ENCODE assay signal across 9 cellular contexts in genomic region chr15:90231028-90232017, GRCh38. TPM values are rescaled to one million over a fixed set of nuclear protein-coding genes. Genes with fewer than 3 reads are reported as not detected.
A peak's percentile ranks its signal among the peaks of the same experiment; 100 is the strongest.
DNase-seq lines count a peak whose midpoint lies in the region; ATAC-seq and TF ChIP-seq lines count a peak whose summit lies in the region.
"Had no signal": no experiment of that assay in that cellular context is flagged by ENCODE, and none has a peak within 500 bp of the region (broad histone marks: within the 10 kb centered on the region; RNA-seq: fewer than 3 reads in every experiment).

No MANE protein-coding gene starts in this region.

- H3K9me3 Mint-ChIP-seq in CD4-positive, alpha-beta T cell = no peaks in the 10 kb centered on the region
- H3K9me3 Mint-ChIP-seq in activated naive CD4-positive, alpha-beta T cell treated with anti-CD3 and anti-CD28 coated beads, Interleukin-2, amount 50 U/mL, for 24 hours = no peaks in the 10 kb centered on the region
- H3K9me3 Mint-ChIP-seq in neural progenitor cell = no peaks in the 10 kb centered on the region

- no peak for TF ChIP-seq EP300 in transverse colon (IDR thresholded peaks at IDR 0.05; ENCODE audit: low read depth)

- peak; percentile 69 for ATAC-seq in CD4-positive, alpha-beta T cell (ENCODE audit: poor library complexity)
- no peak for ATAC-seq in RWPE2 (ENCODE audit: low read depth)
- ATAC-seq in HG03520 (IDR thresholded peaks at IDR 0.05; ENCODE audit: unreplicated experiment) = no peak

- H3K4me3 ChIP-seq in RWPE2 (ENCODE audit: severe bottlenecking) (no peak overlapping the region), neural progenitor cell (no peak overlapping the region), transverse colon (peak overlapping the region in 1 of 4 donors; percentile 67)

- peaks cover 60% of the 10 kb centered on the region for H3K36me3 ChIP-seq in RWPE2 (ENCODE audit: low read depth)
- H3K36me3 ChIP-seq in neural progenitor cell = no peaks in the 10 kb centered on the region
- H3K36me3 ChIP-seq in transverse colon = peaks cover 0 to 23% (median 3%) of the 10 kb centered on the region in 4 donors

- H3K27me3 ChIP-seq in CD4-positive, alpha-beta T cell (ENCODE audit: control insufficient read depth, insufficient read depth, low read length) = no peaks in the 10 kb centered on the region
- H3K27me3 ChIP-seq in RWPE2 (ENCODE audit: insufficient read depth, poor library complexity, severe bottlenecking) (no peaks in the 10 kb centered on the region), neural progenitor cell (peaks cover 11% of the 10 kb centered on the region), transverse colon (no peaks in the 10 kb centered on the region)

- peaks cover 56% of the 10 kb centered on the region for H3K4me1 Mint-ChIP-seq in CD4-positive, alpha-beta T cell (ENCODE audit: low read depth)
- peaks cover 56% of the 10 kb centered on the region for H3K4me1 Mint-ChIP-seq in activated naive CD4-positive, alpha-beta T cell treated with anti-CD3 and anti-CD28 coated beads, Interleukin-2, amount 50 U/mL, for 24 hours
- H3K4me1 Mint-ChIP-seq in neural progenitor cell = peaks cover 17% of the 10 kb centered on the region

- POLR2A ChIA-PET in CD4-positive, alpha-beta T cell (lab: Charles Lee) = interaction anchor here (0.7 to 5.1 kb wide), 14 partner anchors 10 to 704 kb away, joined by 3 to 97 read pairs (median 8); partner anchors contain the start of genes HDDC3, IDH2, IQGAP1 and NGRN

- peak overlapping the region; percentile 93 for H3K4me3 Mint-ChIP-seq in CD4-positive, alpha-beta T cell
- H3K4me3 Mint-ChIP-seq in activated naive CD4-positive, alpha-beta T cell treated with anti-CD3 and anti-CD28 coated beads, Interleukin-2, amount 50 U/mL, for 24 hours = peak overlapping the region; percentile 99
- peak overlapping the region; percentile 56 for H3K4me3 Mint-ChIP-seq in neural progenitor cell

- 18 to 47% methylated on average over 4 to 25 of the region's 27 CpGs for WGBS in transverse colon (ENCODE audit: low coverage in 1 of 2), 2 donors

- no peak overlapping the region for H2AFZ ChIP-seq in neural progenitor cell (replicated peaks)

- H3K27me3 Mint-ChIP-seq in CD4-positive, alpha-beta T cell = no peaks in the 10 kb centered on the region
- no peaks in the 10 kb centered on the region for H3K27me3 Mint-ChIP-seq in activated naive CD4-positive, alpha-beta T cell treated with anti-CD3 and anti-CD28 coated beads, Interleukin-2, amount 50 U/mL, for 24 hours
- H3K27me3 Mint-ChIP-seq in neural progenitor cell (ENCODE audit: insufficient read depth, low read depth) = peaks cover 3% of the 10 kb centered on the region

- DNase-seq in CD4-positive, alpha-beta T cell = peak; percentile 69 to 91 (median 80)
- no peak for DNase-seq in RWPE2 (ENCODE audit: low spot score)
- DNase-seq in neural progenitor cell (ENCODE audit: low spot score) = no peak
- peak; percentile 54 for DNase-seq in transverse colon
- DNase-seq in NCI-H1694 treated with DMSO at 0.1 percent for 48 hours (lab: John Stamatoyannopoulos, UW) = no peak
- no peak for DNase-seq in HK-2 (ENCODE audit: unreplicated experiment)

- H3K4me1 ChIP-seq in RWPE2 (ENCODE audit: insufficient read depth, poor library complexity, severe bottlenecking) (no peaks in the 10 kb centered on the region), neural progenitor cell (no peaks in the 10 kb centered on the region), transverse colon (peaks cover 28 to 53% (median 43%) of the 10 kb centered on the region in 4 donors)

- H3F3A ChIP-seq in neural progenitor cell (ENCODE audit: low read depth) = peaks cover 6% of the 10 kb centered on the region

- H3K79me2 ChIP-seq in neural progenitor cell (ENCODE audit: low read depth) = no peaks in the 10 kb centered on the region

- CTCF ChIA-PET in CD4-positive, alpha-beta T cell (lab: Charles Lee) = interaction anchor here (0.9 to 1.8 kb wide), 4 partner anchors 10 to 88 kb away, joined by 3 to 4 read pairs (median 4); partner anchors contain the start of gene NGRN

- intact Hi-C loops in CD4-positive, alpha-beta T cell (cut with DNase I, micrococcal nuclease) = loop anchor here (2.0 to 10.0 kb wide), 6 partner anchors 33 to 337 kb away; partner anchors contain the start of genes AP3S2 (in 1 of the 2), IDH2 (in 1 of the 2), IQGAP1 (in 1 of the 2) and NGRN (in 1 of the 2)
- intact Hi-C loops in transverse colon (cut with DNase I; ENCODE audit: low total_unique reads) = loop anchor here (2.0 kb wide), 1 partner anchor 131 kb away; no protein-coding TSS in a partner anchor

- TF ChIP-seq POLR2A in transverse colon (IDR thresholded peaks at IDR 0.05) = peak; percentile 17

- no peak for TF ChIP-seq CTCF in CD4-positive, alpha-beta T cell (IDR thresholded peaks at IDR 0.05)
- no peak for TF ChIP-seq CTCF in RWPE2 (IDR thresholded peaks at IDR 0.05; ENCODE audit: poor library complexity, severe bottlenecking)
- no peak for TF ChIP-seq CTCF in neural progenitor cell (IDR thresholded peaks at IDR 0.05)
- TF ChIP-seq CTCF in transverse colon (IDR thresholded peaks at IDR 0.05) = no peak

- H3K9me3 ChIP-seq in CD4-positive, alpha-beta T cell (ENCODE audit: control insufficient read depth, low read length) = no peaks in the 10 kb centered on the region
- no peaks in the 10 kb centered on the region for H3K9me3 ChIP-seq in RWPE2 (ENCODE audit: severe bottlenecking)
- H3K9me3 ChIP-seq in neural progenitor cell (ENCODE audit: low read depth) = no peaks in the 10 kb centered on the region
- no peaks in the 10 kb centered on the region for H3K9me3 ChIP-seq in transverse colon

- H4K20me1 ChIP-seq in neural progenitor cell (ENCODE audit: low read depth) = peaks cover 7% of the 10 kb centered on the region

- H3K27ac Mint-ChIP-seq in CD4-positive, alpha-beta T cell = peak overlapping the region; percentile 99
- peak overlapping the region; percentile 96 for H3K27ac Mint-ChIP-seq in activated naive CD4-positive, alpha-beta T cell treated with anti-CD3 and anti-CD28 coated beads, Interleukin-2, amount 50 U/mL, for 24 hours
- no peak overlapping the region for H3K27ac Mint-ChIP-seq in neural progenitor cell

- H3K27ac ChIP-seq in CD4-positive, alpha-beta T cell (ENCODE audit: low read depth, low read length) = peak overlapping the region; percentile 99
- H3K27ac ChIP-seq in RWPE2 (ENCODE audit: poor library complexity, severe bottlenecking) = peak overlapping the region; percentile 73
- H3K27ac ChIP-seq in neural progenitor cell = no peak overlapping the region
- peak overlapping the region; percentile 90 to 99 (median 96) for H3K27ac ChIP-seq in transverse colon

- peaks cover 57% of the 10 kb centered on the region for H3K36me3 Mint-ChIP-seq in CD4-positive, alpha-beta T cell (ENCODE audit: low read depth)
- peaks cover 16% of the 10 kb centered on the region for H3K36me3 Mint-ChIP-seq in activated naive CD4-positive, alpha-beta T cell treated with anti-CD3 and anti-CD28 coated beads, Interleukin-2, amount 50 U/mL, for 24 hours
- peaks cover 9% of the 10 kb centered on the region for H3K36me3 Mint-ChIP-seq in neural progenitor cell

- H3K9ac ChIP-seq in neural progenitor cell = no peak overlapping the region

- in situ Hi-C loops in transverse colon (cut with MboI; ENCODE audit: low pct_ligation_motif_present in 1 of 4, low pct_unique_long_range_greater_than_20kb in 1 of 4, low sequenced_read_pairs in 3 of 4) = no loop called here

- no peak overlapping the region for H3K4me2 ChIP-seq in neural progenitor cell

RNA-seq across cellular contexts. Expression of gene CIB1, which starts 2.4 kb away (rescaled TPM):
- total RNA-seq in CD4-positive, alpha-beta T cell = 100 to 1,000 TPM; 279 to 295 TPM
- total RNA-seq in neural progenitor cell (ENCODE audit: low replicate concordance) (5.2 and 7.7 TPM in 2 replicates), transverse colon (100 to 1,000 TPM in 3 of 4 donors, 10 to 100 TPM in 1; 38.4 to 156 (median 131) TPM)

RNA-seq across cellular contexts. Expression of gene GDPGP1, which starts 2.7 kb away (rescaled TPM):
- 1 to 10 TPM; 7.5 to 8.3 TPM for total RNA-seq in CD4-positive, alpha-beta T cell
- total RNA-seq in neural progenitor cell (ENCODE audit: low replicate concordance) (0.67 and 3.5 TPM in 2 replicates), transverse colon (10 to 100 TPM in 3 of 4 donors, 1 to 10 TPM in 1; 6.8 to 28.8 (median 21.3) TPM)

RNA-seq across cellular contexts. Expression of gene TTLL13, which starts 18.0 kb away (rescaled TPM):
- total RNA-seq in CD4-positive, alpha-beta T cell = 1 to 10 TPM in 1 of 2 experiments, under 1 TPM in 1; 0.63 to 1.8 TPM
- total RNA-seq in neural progenitor cell (ENCODE audit: low replicate concordance) (0.19 TPM in 1 of 2 replicates, not detected in the other), transverse colon (under 1 TPM in 1 of 4 donors, not detected in 3; 0.27 TPM)
- total RNA-seq: aorta had no signal

RNA-seq across cellular contexts. Expression of gene SEMA4B, which starts 30.2 kb away (rescaled TPM):
- 1 to 10 TPM; 8.0 to 9.5 TPM for total RNA-seq in CD4-positive, alpha-beta T cell
- 7.7 and 18.9 TPM in 2 replicates for total RNA-seq in neural progenitor cell (ENCODE audit: low replicate concordance)
- 100 to 1,000 TPM; 115 to 193 (median 134) TPM for total RNA-seq in transverse colon

RNA-seq across cellular contexts. Expression of gene NGRN, which starts 34.1 kb away (rescaled TPM):
- total RNA-seq in CD4-positive, alpha-beta T cell = 10 to 100 TPM; 55.7 to 58.4 TPM
- total RNA-seq in neural progenitor cell (ENCODE audit: low replicate concordance) (47.8 and 66.8 TPM in 2 replicates), transverse colon (10 to 100 TPM; 27.7 to 58.3 (median 44.5) TPM)

Comparison
In these comparisons a context has a peak if more than half of its experiments do, and no peak if none do; other contexts are left out.
1. DNase-seq: peak in CD4-positive, alpha-beta T cell (10 of 10) and transverse colon (single experiment); none in RWPE2 (single experiment), neural progenitor cell (single experiment), NCI-H1694 treated with DMSO at 0.1 percent for 48 hours (single experiment) and HK-2 (single experiment).
2. Peak in every context shown above with its lines, with median percentiles within 50 percentile points of each other: H3K4me3 Mint-ChIP-seq.